Comparison of ENCODE assay signal across 1 cellular context in the genomic region with DNA sequence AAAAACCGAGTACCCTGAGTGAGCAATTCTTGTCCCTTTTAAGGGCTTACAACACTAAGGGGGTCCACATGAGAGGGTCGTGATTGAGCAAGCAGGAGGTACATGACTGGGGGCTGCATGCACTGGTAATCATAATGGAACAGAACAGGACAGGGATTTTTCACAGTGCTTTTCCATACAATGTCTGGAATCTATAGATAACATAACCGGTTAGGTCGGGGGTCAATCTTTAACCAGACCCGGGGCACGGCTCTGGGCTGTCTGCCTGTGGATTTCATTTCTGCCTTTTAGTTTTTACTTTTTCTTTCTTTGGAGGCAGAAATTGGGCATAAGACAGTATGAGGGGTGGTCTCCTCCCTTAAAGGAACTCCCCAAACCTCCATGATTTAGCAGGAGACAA.
A peak's percentile ranks its signal among the peaks of the same experiment; 100 is the strongest.
TF ChIP-seq lines count a peak whose summit lies in the region.

No MANE protein-coding gene starts in this region.

TF ChIP-seq in HepG2, 621 proteins besides CTCF, POLR2A, EP300 and RAD21:
- 0 out of 2 replicates have a peak, but pooled peaks have one; percentile 27 for TF ChIP-seq SETDB1 (CRISPR knock-in tag; IDR thresholded peaks at IDR 0.05; ENCODE audit: borderline replicate concordance)
- TF ChIP-seq ZNF501 (CRISPR knock-in tag; IDR thresholded peaks at IDR 0.05): 0 out of 2 replicates have a peak, but pooled peaks have one; percentile 14
- 0 out of 2 replicates have a peak, but pooled peaks have one; percentile 12 for TF ChIP-seq ZMYM3 (CRISPR knock-in tag; IDR thresholded peaks at IDR 0.05)
- TF ChIP-seq, protein P1, sequence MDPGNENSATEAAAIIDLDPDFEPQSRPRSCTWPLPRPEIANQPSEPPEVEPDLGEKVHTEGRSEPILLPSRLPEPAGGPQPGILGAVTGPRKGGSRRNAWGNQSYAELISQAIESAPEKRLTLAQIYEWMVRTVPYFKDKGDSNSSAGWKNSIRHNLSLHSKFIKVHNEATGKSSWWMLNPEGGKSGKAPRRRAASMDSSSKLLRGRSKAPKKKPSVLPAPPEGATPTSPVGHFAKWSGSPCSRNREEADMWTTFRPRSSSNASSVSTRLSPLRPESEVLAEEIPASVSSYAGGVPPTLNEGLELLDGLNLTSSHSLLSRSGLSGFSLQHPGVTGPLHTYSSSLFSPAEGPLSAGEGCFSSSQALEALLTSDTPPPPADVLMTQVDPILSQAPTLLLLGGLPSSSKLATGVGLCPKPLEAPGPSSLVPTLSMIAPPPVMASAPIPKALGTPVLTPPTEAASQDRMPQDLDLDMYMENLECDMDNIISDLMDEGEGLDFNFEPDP (CRISPR knock-in tag; conservative IDR thresholded peaks at IDR 0.05): 0 out of 2 replicates have a peak, but pooled peaks have one; percentile 50
